8 cellular contexts compared by ENCODE assay signal in genomic region chr12:121466800-121467637, GRCh38.
A peak's percentile ranks its signal among the peaks of the same experiment; 100 is the strongest.
DNase-seq lines count a peak whose midpoint lies in the region; ATAC-seq and TF ChIP-seq lines count a peak whose summit lies in the region.

No MANE protein-coding gene starts in this region.

- H3K4me2 ChIP-seq in OCI-LY7 (ENCODE audit: low read length) (peak overlapping the region; percentile 96), fibroblast of lung (ENCODE audit: extremely low read depth, insufficient read depth, low read length) (peak overlapping the region; percentile 76)

- intact Hi-C loops in OCI-LY7 (cut with micrococcal nuclease; ENCODE audit: unreplicated experiment): loop anchor here (1.0 kb wide), 2 partner anchors 67 to 69 kb away; partner anchors contain the start of gene RNF34

- H3K4me3 Mint-ChIP-seq in natural killer cell treated with Interleukin-12 subunit alpha and Interleukin-12 subunit beta and Interleukin-15 and Interleukin-18, amount 100 ng/mL, for 72 hours: peak overlapping the region; percentile 17
- H3K4me3 Mint-ChIP-seq in stimulated activated naive B cell treated with anti-CD40 and anti-IgM and Interleukin-4, amounts not matched to agents 10 μg/mL and 1 μg/mL and 100 μg/mL, for 72 hours: peak overlapping the region; percentile 59 to 74

- peaks cover 6% of the 10 kb centered on the region; the same call in 1 of the 2 replicates for H3K36me3 ChIP-seq in HUES48 (ENCODE audit: control insufficient read depth, insufficient read depth, low read length)
- peaks cover 15% of the 10 kb centered on the region for H3K36me3 ChIP-seq in OCI-LY7 (ENCODE audit: insufficient read depth, low read length)
- H3K36me3 ChIP-seq in fibroblast of lung (ENCODE audit: control insufficient read depth, insufficient read depth, low read length): no peaks in the 10 kb centered on the region

- H3K27me3 ChIP-seq in HUES48 (ENCODE audit: control insufficient read depth, insufficient read depth, low read length) (no peaks in the 10 kb centered on the region; the same call in 1 of the 2 replicates), fibroblast of lung (ENCODE audit: control insufficient read depth, insufficient read depth, low read length) (no peaks in the 10 kb centered on the region)

- peak overlapping the region; percentile 55 for H3K27ac ChIP-seq in HUES48 (ENCODE audit: low read depth, low read length)
- H3K27ac ChIP-seq in OCI-LY7 (ENCODE audit: low read depth, low read length, poor library complexity, severe bottlenecking): peak overlapping the region; percentile 68
- H3K27ac ChIP-seq in fibroblast of lung (ENCODE audit: insufficient read depth, low read length): no peak overlapping the region

- POLR2A ChIA-PET in OCI-LY7 (lab: Charles Lee): no interaction called here

- CTCF ChIA-PET in OCI-LY7 (lab: Charles Lee; ENCODE audit: unreplicated experiment): interaction anchor here (0.5 kb wide), 1 partner anchor 8 kb away, joined by 3 read pairs; no protein-coding TSS in a partner anchor

- no peaks in the 10 kb centered on the region for H3K36me3 Mint-ChIP-seq in natural killer cell treated with Interleukin-12 subunit alpha and Interleukin-12 subunit beta and Interleukin-15 and Interleukin-18, amount 100 ng/mL, for 72 hours
- H3K36me3 Mint-ChIP-seq in stimulated activated naive B cell treated with anti-CD40 and anti-IgM and Interleukin-4, amounts not matched to agents 10 μg/mL and 1 μg/mL and 100 μg/mL, for 72 hours: peaks cover 4 to 23% of the 10 kb centered on the region in 2 donors

- H3K4me3 ChIP-seq in HUES48 (ENCODE audit: low read depth, low read length) (peak overlapping the region; percentile 77), OCI-LY7 (ENCODE audit: low read depth, low read length, poor library complexity, severe bottlenecking) (peak overlapping the region; percentile 80), fibroblast of lung (replicated peaks in 1 of 4; ENCODE audit: control extremely low read depth in 1 of 4, insufficient read depth in 1 of 4, low read depth in 3 of 4, low read length in 4 of 4) (peak overlapping the region in 2 of 4 experiments; percentile 56 to 77)

- H3K9ac ChIP-seq in HUES48 (ENCODE audit: low read depth, low read length) (peak overlapping the region; percentile 78), fibroblast of lung (ENCODE audit: insufficient read depth, low read length) (peak overlapping the region; percentile 68)

- no TSS peak for BruUV-seq in OCI-LY7 (replicated peaks; lab: Mats Ljungman, UMichigan)

- H3K9me3 Mint-ChIP-seq in natural killer cell treated with Interleukin-12 subunit alpha and Interleukin-12 subunit beta and Interleukin-15 and Interleukin-18, amount 100 ng/mL, for 72 hours: no peaks in the 10 kb centered on the region
- no peaks in the 10 kb centered on the region for H3K9me3 Mint-ChIP-seq in stimulated activated naive B cell treated with anti-CD40 and anti-IgM and Interleukin-4, amounts not matched to agents 10 μg/mL and 1 μg/mL and 100 μg/mL, for 72 hours

- peaks cover 41% of the 10 kb centered on the region for H3K79me2 ChIP-seq in OCI-LY7 (ENCODE audit: insufficient read depth, low read depth, low read length)
- peaks cover 24% of the 10 kb centered on the region for H3K79me2 ChIP-seq in fibroblast of lung (ENCODE audit: control insufficient read depth, insufficient read depth, low read length)

- no peaks in the 10 kb centered on the region for H3K27me3 Mint-ChIP-seq in natural killer cell treated with Interleukin-12 subunit alpha and Interleukin-12 subunit beta and Interleukin-15 and Interleukin-18, amount 100 ng/mL, for 72 hours
- H3K27me3 Mint-ChIP-seq in stimulated activated naive B cell treated with anti-CD40 and anti-IgM and Interleukin-4, amounts not matched to agents 10 μg/mL and 1 μg/mL and 100 μg/mL, for 72 hours: no peaks in the 10 kb centered on the region

- peak; percentile 83 for ATAC-seq in GM21447 (IDR thresholded peaks at IDR 0.05; ENCODE audit: unreplicated experiment)
- ATAC-seq in natural killer cell treated with Interleukin-12 subunit alpha and Interleukin-12 subunit beta and Interleukin-15 and Interleukin-18, amount 100 ng/mL, for 72 hours: peak; percentile 98
- peak; percentile 92 to 93 for ATAC-seq in stimulated activated naive B cell treated with anti-CD40 and anti-IgM and Interleukin-4, amounts not matched to agents 10 μg/mL and 1 μg/mL and 100 μg/mL, for 72 hours (replicated peaks)

- H3K9me3 ChIP-seq in HUES48 (ENCODE audit: control insufficient read depth, insufficient read depth, low read length) (no peaks in the 10 kb centered on the region), OCI-LY7 (ENCODE audit: low read length) (no peaks in the 10 kb centered on the region), fibroblast of lung (ENCODE audit: control insufficient read depth, insufficient read depth, low read depth, low read length) (no peaks in the 10 kb centered on the region)

- H3K9me2 ChIP-seq in OCI-LY7 (ENCODE audit: insufficient read depth, low read length): no peaks in the 10 kb centered on the region

- no peak overlapping the region for H3K27ac Mint-ChIP-seq in natural killer cell treated with Interleukin-12 subunit alpha and Interleukin-12 subunit beta and Interleukin-15 and Interleukin-18, amount 100 ng/mL, for 72 hours
- no peak overlapping the region for H3K27ac Mint-ChIP-seq in stimulated activated naive B cell treated with anti-CD40 and anti-IgM and Interleukin-4, amounts not matched to agents 10 μg/mL and 1 μg/mL and 100 μg/mL, for 72 hours

- DNase-seq in DMS114 treated with DMSO at 0.1 percent for 48 hours (lab: John Stamatoyannopoulos, UW; ENCODE audit: unreplicated experiment): peak; percentile 61
- DNase-seq in OCI-LY7 (ENCODE audit: low spot score): peak; percentile 94
- DNase-seq in activated T-cell treated with anti-CD3 and anti-CD28 coated beads, Interleukin-2, amount 50 U/mL, for 48 hours: peak; percentile 91 to 93
- DNase-seq in fibroblast of lung (ENCODE audit: low read depth in 2 of 2): peak; percentile 82 to 85
- peak; percentile 96 for DNase-seq in natural killer cell treated with Interleukin-12 subunit alpha and Interleukin-12 subunit beta and Interleukin-15 and Interleukin-18, amount 100 ng/mL, for 72 hours (ENCODE audit: low spot score)
- peak; percentile 83 for DNase-seq in stimulated activated naive B cell treated with anti-CD40 and anti-IgM and Interleukin-4, amounts not matched to agents 10 μg/mL and 1 μg/mL and 100 μg/mL, for 72 hours

- H2AFZ ChIP-seq in OCI-LY7 (ENCODE audit: low read length) (no peak overlapping the region), fibroblast of lung (ENCODE audit: low read length) (peak overlapping the region; percentile 30)

- H4K20me1 ChIP-seq in OCI-LY7 (ENCODE audit: insufficient read depth, low read length) (peaks cover 7% of the 10 kb centered on the region; the same call in 1 of the 2 replicates), fibroblast of lung (ENCODE audit: control insufficient read depth, extremely low read depth, insufficient read depth, low read length) (no peaks in the 10 kb centered on the region)

- H3K4me1 ChIP-seq in HUES48 (ENCODE audit: control insufficient read depth, insufficient read depth, low read length): peaks cover 14% of the 10 kb centered on the region
- H3K4me1 ChIP-seq in OCI-LY7 (ENCODE audit: insufficient read depth, low read length, poor library complexity, severe bottlenecking): peaks cover 28% of the 10 kb centered on the region
- peaks cover 2% of the 10 kb centered on the region for H3K4me1 ChIP-seq in fibroblast of lung (ENCODE audit: control insufficient read depth, extremely low read depth, insufficient read depth, low read length)

- H3K4me1 Mint-ChIP-seq in natural killer cell treated with Interleukin-12 subunit alpha and Interleukin-12 subunit beta and Interleukin-15 and Interleukin-18, amount 100 ng/mL, for 72 hours (ENCODE audit: low read depth in 2 of 2): peaks cover 21 to 23% of the 10 kb centered on the region in 2 donors
- peaks cover 27 to 64% of the 10 kb centered on the region in 2 donors for H3K4me1 Mint-ChIP-seq in stimulated activated naive B cell treated with anti-CD40 and anti-IgM and Interleukin-4, amounts not matched to agents 10 μg/mL and 1 μg/mL and 100 μg/mL, for 72 hours

- TF ChIP-seq CTCF in OCI-LY7 (conservative IDR thresholded peaks at IDR 0.05; ENCODE audit: low read length): no peak
- TF ChIP-seq CTCF in fibroblast of lung (conservative IDR thresholded peaks at IDR 0.05 in 1 of 2, IDR thresholded peaks at IDR 0.05 in 1 of 2; ENCODE audit: low read depth in 1 of 2, low read length in 2 of 2): no peak
